19 cellular contexts compared by ENCODE assay signal in the genomic region with DNA sequence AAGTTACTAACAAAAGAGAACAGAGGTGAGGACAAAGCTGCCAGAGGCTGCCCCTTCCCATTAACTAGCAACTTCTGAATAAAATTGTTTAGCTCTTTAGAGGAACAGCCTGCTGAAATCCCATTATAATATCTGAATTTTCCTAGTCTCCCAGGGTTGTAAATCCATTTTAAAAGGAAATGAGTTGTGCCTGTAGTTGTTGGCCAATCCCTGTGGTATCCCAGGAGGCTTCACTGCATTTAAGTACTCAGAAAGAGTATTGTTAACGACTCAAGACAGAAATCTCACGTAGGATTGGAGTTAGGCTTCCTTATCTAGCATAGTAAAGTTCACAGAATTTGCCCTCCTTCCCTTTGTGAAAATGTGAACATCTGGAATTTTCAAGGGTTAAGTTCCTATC. TPM values are rescaled to one million over a fixed set of nuclear protein-coding genes. Genes with fewer than 3 reads are reported as not detected.
DNase-seq lines count a peak whose midpoint lies in the region; ATAC-seq and TF ChIP-seq lines count a peak whose summit lies in the region.
"Had no signal": no experiment of that assay in that cellular context is flagged by ENCODE, and none has a peak within 500 bp of the region (broad histone marks: within the 10 kb centered on the region; RNA-seq: fewer than 3 reads in every experiment).

No MANE protein-coding gene starts in this region.

- DNase-seq in HFFc6 (no peak), adipocyte (ENCODE audit: low read depth) (no peak), fibroblast of villous mesenchyme (ENCODE audit: low read depth) (peak; percentile 70), renal cortical epithelial cell (ENCODE audit: low read depth) (peak; percentile 55), head of caudate nucleus (no peak)
- no peak for DNase-seq in activated CD4-positive, alpha-beta T cell treated with anti-CD3 and anti-CD28 coated beads for 36 hours
- DNase-seq: activated CD4-positive, alpha-beta T cell treated with anti-CD3 and anti-CD28 coated beads, Interleukin-2, amount 10 ng/mL, durations not matched to agents 7 days and 5 days; aorta; heart right ventricle; KBM-7; NCI-H1092; NCI-H526; stimulated activated CD4-positive, alpha-beta T cell treated with anti-CD3 and anti-CD28 coated beads, Interleukin-4, amount 100 ng/mL, for 1 hour had no signal

- no peaks in the 10 kb centered on the region for H3K9me3 ChIP-seq in adipocyte (ENCODE audit: control insufficient read depth, low read length)
- H3K9me3 ChIP-seq: heart right ventricle, suprapubic skin had no signal

- no peak for TF ChIP-seq CTCF in HFFc6 (IDR thresholded peaks at IDR 0.05)
- no peak for TF ChIP-seq CTCF in fibroblast of villous mesenchyme (IDR thresholded peaks at IDR 0.05; ENCODE audit: insufficient read depth, low read depth, low read length)

- POLR2A ChIA-PET in activated CD4-positive, alpha-beta T cell treated with anti-CD3 and anti-CD28 coated beads for 36 hours (lab: Charles Lee), result interaction anchor here (1.0 kb wide), 1 partner anchor 9 kb away, joined by 3 read pairs; a partner anchor contains a TSS

- H3K27ac Mint-ChIP-seq in HFFc6, result peak overlapping the region; percentile 11; the same call in 1 of the 2 replicates
- H3K27ac Mint-ChIP-seq in activated CD4-positive, alpha-beta T cell treated with anti-CD3 and anti-CD28 coated beads for 36 hours, result no peak overlapping the region
- H3K27ac Mint-ChIP-seq: activated CD4-positive, alpha-beta T cell treated with anti-CD3 and anti-CD28 coated beads, Interleukin-2, amount 10 ng/mL, durations not matched to agents 7 days and 5 days; B cell had no signal

- no peaks in the 10 kb centered on the region for H3K27me3 ChIP-seq in adipocyte (replicated peaks; ENCODE audit: control insufficient read depth, insufficient read depth, low read length)
- H3K27me3 ChIP-seq: heart right ventricle, suprapubic skin had no signal

- intact Hi-C loops in activated CD4-positive, alpha-beta T cell treated with anti-CD3 and anti-CD28 coated beads for 36 hours (cut with DNase I, micrococcal nuclease), result no loop called here
- intact Hi-C loops in head of caudate nucleus (cut with DNase I), result no loop called here

- H3K4me1 Mint-ChIP-seq in HFFc6 (ENCODE audit: low read depth), result peaks cover 63% of the 10 kb centered on the region
- peaks cover 10% of the 10 kb centered on the region for H3K4me1 Mint-ChIP-seq in activated CD4-positive, alpha-beta T cell treated with anti-CD3 and anti-CD28 coated beads for 36 hours

- H3K4me1 ChIP-seq in adipocyte (ENCODE audit: control insufficient read depth, insufficient read depth, low read length), result peaks cover 60% of the 10 kb centered on the region

- peaks cover 19% of the 10 kb centered on the region for H3K36me3 Mint-ChIP-seq in HFFc6 (ENCODE audit: low read depth)
- H3K36me3 Mint-ChIP-seq in activated CD4-positive, alpha-beta T cell treated with anti-CD3 and anti-CD28 coated beads for 36 hours (ENCODE audit: low read depth), result peaks cover 18% of the 10 kb centered on the region

- no peak overlapping the region for H3K9ac ChIP-seq in adipocyte (ENCODE audit: low read length)

- H3K27me3 Mint-ChIP-seq in HFFc6 (ENCODE audit: insufficient read depth), result no peaks in the 10 kb centered on the region
- no peaks in the 10 kb centered on the region for H3K27me3 Mint-ChIP-seq in activated CD4-positive, alpha-beta T cell treated with anti-CD3 and anti-CD28 coated beads for 36 hours
- H3K27me3 Mint-ChIP-seq: activated CD4-positive, alpha-beta T cell treated with anti-CD3 and anti-CD28 coated beads, Interleukin-2, amount 10 ng/mL, durations not matched to agents 7 days and 5 days; B cell had no signal

- peaks cover 34% of the 10 kb centered on the region for H3K36me3 ChIP-seq in adipocyte (ENCODE audit: control insufficient read depth, insufficient read depth, low read length, severe bottlenecking)

- no peak overlapping the region for H3K4me3 Mint-ChIP-seq in HFFc6
- no peak overlapping the region for H3K4me3 Mint-ChIP-seq in activated CD4-positive, alpha-beta T cell treated with anti-CD3 and anti-CD28 coated beads for 36 hours
- H3K4me3 Mint-ChIP-seq: activated CD4-positive, alpha-beta T cell treated with anti-CD3 and anti-CD28 coated beads, Interleukin-2, amount 10 ng/mL, durations not matched to agents 7 days and 5 days; B cell; neural crest cell had no signal

- CTCF ChIA-PET in activated CD4-positive, alpha-beta T cell treated with anti-CD3 and anti-CD28 coated beads for 36 hours (lab: Charles Lee), result interaction anchor here (1.2 to 3.8 kb wide), 3 partner anchors 10 to 53 kb away, joined by 3 to 27 read pairs (median 3); no protein-coding TSS in a partner anchor

- ATAC-seq in HG02678 (IDR thresholded peaks at IDR 0.05; ENCODE audit: unreplicated experiment), result no peak
- no peak for ATAC-seq in activated CD4-positive, alpha-beta T cell treated with anti-CD3 and anti-CD28 coated beads for 36 hours
- ATAC-seq: esophagus mucosa, GM12878 had no signal

- no peaks in the 10 kb centered on the region for H3K9me3 Mint-ChIP-seq in HFFc6
- H3K9me3 Mint-ChIP-seq in activated CD4-positive, alpha-beta T cell treated with anti-CD3 and anti-CD28 coated beads for 36 hours (ENCODE audit: low read depth), result no peaks in the 10 kb centered on the region
- H3K9me3 Mint-ChIP-seq: activated CD4-positive, alpha-beta T cell treated with anti-CD3 and anti-CD28 coated beads, Interleukin-2, amount 10 ng/mL, durations not matched to agents 7 days and 5 days; neural crest cell had no signal

- H3K4me3 ChIP-seq in adipocyte (ENCODE audit: low read length) (peak overlapping the region; percentile 0), fibroblast of villous mesenchyme (ENCODE audit: low read depth, low read length) (no peak overlapping the region)
- H3K4me3 ChIP-seq: GM12878, heart right ventricle, suprapubic skin had no signal

RNA-seq across cellular contexts. Expression of a gene that starts 8.9 kb away (rescaled TPM):
- 100 to 1,000 TPM; 218 to 254 (median 240) TPM for total RNA-seq in HFFc6 (2021; fragmentation: NEBNext Ultra II Directional; extraction: Animal tissue kit (Norgen Biotek cat#: 25700))
- total RNA-seq in fibroblast of villous mesenchyme (101 and 146 TPM in 2 replicates), renal cortical epithelial cell (265 and 357 TPM in 2 replicates)
- total RNA-seq in activated CD4-positive, alpha-beta T cell treated with anti-CD3 and anti-CD28 coated beads for 36 hours, result 10 to 100 TPM; 22.5 to 41.9 TPM

RNA-seq across cellular contexts. Expression of a gene that starts 30.1 kb away (rescaled TPM):
- 1 to 10 TPM in 5 of 6 experiments, under 1 TPM in 1; 0.69 to 1.5 (median 1.2) TPM for total RNA-seq in HFFc6 (2021; fragmentation: NEBNext Ultra II Directional; extraction: Animal tissue kit (Norgen Biotek cat#: 25700))
- total RNA-seq in fibroblast of villous mesenchyme (3.0 and 3.9 TPM in 2 replicates), renal cortical epithelial cell (8.9 and 32.1 TPM in 2 replicates)
- total RNA-seq in activated CD4-positive, alpha-beta T cell treated with anti-CD3 and anti-CD28 coated beads for 36 hours, result not detected
- total RNA-seq: activated CD4-positive, alpha-beta T cell treated with anti-CD3 and anti-CD28 coated beads, Interleukin-2, amount 10 ng/mL, durations not matched to agents 7 days and 5 days; B cell; GM12878 had no signal

RNA-seq across cellular contexts. Expression of a gene that starts 52.6 kb away (rescaled TPM):
- 1 to 10 TPM; 4.5 to 5.4 (median 5.2) TPM for total RNA-seq in HFFc6 (2021; fragmentation: NEBNext Ultra II Directional; extraction: Animal tissue kit (Norgen Biotek cat#: 25700))
- total RNA-seq in fibroblast of villous mesenchyme (11.3 and 13.0 TPM in 2 replicates), renal cortical epithelial cell (14.6 and 38.4 TPM in 2 replicates)
- total RNA-seq in activated CD4-positive, alpha-beta T cell treated with anti-CD3 and anti-CD28 coated beads for 36 hours, result 1 to 10 TPM; 6.2 to 7.4 TPM

Comparison
In these comparisons a context has a peak if more than half of its experiments do, and no peak if none do; other contexts are left out.
1. DNase-seq: peak in fibroblast of villous mesenchyme (single experiment) and renal cortical epithelial cell (single experiment); none in HFFc6 (single experiment), adipocyte (single experiment), activated CD4-positive, alpha-beta T cell treated with anti-CD3 and anti-CD28 coated beads for 36 hours (single experiment) and head of caudate nucleus (0 of 42).